Comparison of ENCODE assay signal across 33 cellular contexts in the genomic region with DNA sequence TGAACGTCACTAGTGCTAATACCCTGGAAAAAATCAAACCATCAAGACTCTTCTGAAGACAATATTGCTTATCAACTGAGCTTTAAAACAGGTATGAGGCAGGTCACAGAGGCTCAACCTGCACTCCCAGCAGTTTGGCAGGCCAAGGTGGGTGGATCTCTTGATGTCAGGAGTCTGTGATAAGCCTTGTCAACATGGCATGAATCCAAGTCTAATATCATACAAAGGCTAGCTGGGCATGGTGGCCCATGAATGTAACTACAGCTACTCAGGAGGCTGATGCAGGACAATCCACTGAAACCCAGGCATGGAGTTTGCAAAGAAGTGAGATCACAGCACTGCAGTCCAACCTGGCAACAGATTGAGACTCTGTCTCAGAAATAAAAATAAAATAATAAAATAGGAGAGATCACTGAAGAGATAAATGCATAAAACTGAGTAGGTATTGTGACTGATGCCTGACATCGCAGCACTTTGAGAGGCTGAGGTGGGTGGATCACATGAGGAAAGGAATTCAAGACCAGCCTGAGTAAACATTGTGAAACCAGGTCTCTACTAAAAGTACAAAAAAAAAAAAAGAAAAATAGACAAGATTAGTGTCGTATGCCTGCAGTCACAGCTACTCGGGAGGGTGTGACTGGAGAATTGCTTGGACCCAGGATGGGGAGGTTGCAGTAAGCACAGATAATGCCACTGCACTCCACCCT.
"Had no signal": no experiment of that assay in that cellular context is flagged by ENCODE, and none has a peak within 500 bp of the region (broad histone marks: within the 10 kb centered on the region; RNA-seq: fewer than 3 reads in every experiment).

No MANE protein-coding gene starts in this region.

- DNase-seq: activated CD4-positive, alpha-beta memory T cell treated with anti-CD3 and anti-CD28 coated beads, Interleukin-2, amount 10 ng/mL, durations not matched to agents 7 days and 5 days; activated CD4-positive, alpha-beta T cell treated with anti-CD3 and anti-CD28 coated beads for 36 hours; activated CD4-positive, alpha-beta T cell treated with anti-CD3 and anti-CD28 coated beads, Interleukin-2, amount 50 U/mL, for 1 hour; activated CD8-positive, alpha-beta memory T cell treated with anti-CD3 and anti-CD28 coated beads for 24 hours; activated CD8-positive, alpha-beta memory T cell treated with anti-CD3 and anti-CD28 coated beads, Interleukin-2, amount 10 ng/mL, durations not matched to agents 7 days and 5 days; activated CD8-positive, alpha-beta memory T cell treated with anti-CD3 and anti-CD28 coated beads, Interleukin-2, amount 50 U/mL, for 48 hours; activated effector memory CD4-positive, alpha-beta T cell treated with Interleukin-2 at 50 U/mL for 16 hours; activated naive CD4-positive, alpha-beta T cell treated with anti-CD3 and anti-CD28 coated beads, Interleukin-2, amount 10 ng/mL, durations not matched to agents 7 days and 5 days; activated T-cell treated with anti-CD3 and anti-CD28 coated beads, Interleukin-2, amount 50 U/mL, for 48 hours; amniotic stem cell; aorta; cerebellar nuclear complex; Karpas-422; KBM-7; MM.1S; MV-4-11; NCI-H1092; NCI-H1436 treated with DMSO at 0.1 percent for 48 hours; NCI-H1694 treated with DMSO at 0.1 percent for 48 hours; NCI-H2081; NCI-H345; NCI-H524 treated with DMSO at 0.1 percent for 48 hours; NCI-H748 treated with DMSO at 0.1 percent for 48 hours; NK-92 treated with Interleukin-12 subunit alpha and Interleukin-12 subunit beta, amount 100 ng/mL, for 24 hours; PC-3; RPMI8226; SHP77 treated with DMSO at 0.1 percent for 48 hours; SK-N-SH had no signal

- FAIRE-seq: TTC549 had no signal

- H3K4me1 ChIP-seq: Peyer's patch had no signal

- H3K9me3 ChIP-seq: Peyer's patch, SJSA1, SK-N-SH had no signal

- H3K4me3 ChIP-seq: Peyer's patch, SJSA1 had no signal

- H3K9ac ChIP-seq: SK-N-SH had no signal

- H3K36me3 ChIP-seq: Peyer's patch, SJSA1 had no signal

- ATAC-seq: activated CD4-positive, alpha-beta T cell treated with anti-CD3 and anti-CD28 coated beads for 36 hours; activated CD4-positive, CD25-positive, alpha-beta regulatory T cell treated with anti-CD3 and anti-CD28 coated beads, Interleukin-2, amount 50 U/mL, for 24 hours; activated CD8-positive, alpha-beta memory T cell treated with anti-CD3 and anti-CD28 coated beads, Interleukin-2, amount 10 ng/mL, durations not matched to agents 7 days and 5 days; PC-3; WTC11 had no signal

- H3K27ac ChIP-seq: Peyer's patch, SJSA1 had no signal

- H3K27me3 ChIP-seq: Peyer's patch, SJSA1 had no signal
